Comparison of ENCODE assay signal across 21 cellular contexts in the genomic region with DNA sequence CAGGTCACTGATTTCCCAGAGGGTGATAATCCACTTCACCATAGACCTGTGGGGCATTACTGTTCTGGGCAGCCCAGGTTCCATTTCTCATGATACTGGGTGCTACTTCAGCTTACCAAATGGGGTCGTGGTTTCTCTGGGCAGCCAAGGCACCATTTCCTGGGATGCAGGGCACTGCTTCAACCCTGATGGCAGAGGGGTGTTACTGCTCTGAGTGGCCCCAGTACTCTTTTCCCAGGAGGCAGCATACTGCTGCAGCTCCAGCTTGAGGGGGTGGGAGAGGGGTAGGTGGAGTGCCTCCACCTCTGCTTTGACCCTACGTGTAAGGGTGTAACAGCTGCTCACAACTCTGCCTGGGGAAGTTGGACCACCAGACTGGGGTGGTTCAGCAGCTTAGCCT. TPM values are rescaled to one million over a fixed set of nuclear protein-coding genes. Genes with fewer than 3 reads are reported as not detected.
A peak's percentile ranks its signal among the peaks of the same experiment; 100 is the strongest.
DNase-seq lines count a peak whose midpoint lies in the region; ATAC-seq, FAIRE-seq and TF ChIP-seq lines count a peak whose summit lies in the region.
"Had no signal": no experiment of that assay in that cellular context is flagged by ENCODE, and none has a peak within 500 bp of the region (broad histone marks: within the 10 kb centered on the region; RNA-seq: fewer than 3 reads in every experiment).

No MANE protein-coding gene starts in this region.

- H3K4me2 ChIP-seq in GM23338: no peak overlapping the region
- H3K4me2 ChIP-seq in smooth muscle cell: no peak overlapping the region
- no peak overlapping the region for H3K4me2 ChIP-seq in neural progenitor cell
- H3K4me2 ChIP-seq: A549 had no signal

- H3K9me3 Mint-ChIP-seq in GM23338 (no peaks in the 10 kb centered on the region), neural progenitor cell (no peaks in the 10 kb centered on the region)
- H3K9me3 Mint-ChIP-seq: CD4-positive, alpha-beta T cell; HFFc6 had no signal

- ATAC-seq in GM23338 (peak; percentile 86), mucosa of descending colon (peak; percentile 10)
- ATAC-seq: HCT116 had no signal

- H3F3A ChIP-seq in GM23338 (replicated peaks; ENCODE audit: low read depth) (no peaks in the 10 kb centered on the region), smooth muscle cell (ENCODE audit: low read depth) (no peaks in the 10 kb centered on the region), neural progenitor cell (ENCODE audit: low read depth) (peaks cover 14% of the 10 kb centered on the region)

- H3K4me1 ChIP-seq in GM23338 (ENCODE audit: insufficient read depth) (no peaks in the 10 kb centered on the region), mucosa of descending colon (ENCODE audit: low read depth) (no peaks in the 10 kb centered on the region), smooth muscle cell (ENCODE audit: low read depth) (no peaks in the 10 kb centered on the region), neural progenitor cell (no peaks in the 10 kb centered on the region)
- H3K4me1 ChIP-seq: A549, Caco-2 had no signal

- no peaks in the 10 kb centered on the region for H3K9me2 ChIP-seq in GM23338 (ENCODE audit: insufficient read depth)

- H3K27me3 Mint-ChIP-seq in GM23338 (ENCODE audit: insufficient read depth, low read depth, poor library complexity): peaks cover 2% of the 10 kb centered on the region
- H3K27me3 Mint-ChIP-seq in neural progenitor cell (ENCODE audit: insufficient read depth, low read depth): no peaks in the 10 kb centered on the region
- H3K27me3 Mint-ChIP-seq: CD4-positive, alpha-beta T cell had no signal

- H3K27ac Mint-ChIP-seq in GM23338 (no peak overlapping the region), neural progenitor cell (no peak overlapping the region)
- H3K27ac Mint-ChIP-seq: CD4-positive, alpha-beta T cell; HFFc6 had no signal

- FAIRE-seq in bronchial epithelial cell (lab: Jason Lieb, UNC): peak; percentile 66
- FAIRE-seq: A549, D721Med, G401.6, GM12891, HTR-8/SVneo had no signal

- H3K4me1 Mint-ChIP-seq in GM23338 (peaks cover 8% of the 10 kb centered on the region; the same call in 2 of the 3 replicates), neural progenitor cell (no peaks in the 10 kb centered on the region)

- intact Hi-C loops in mucosa of descending colon (cut with DNase I, micrococcal nuclease): no loop called here

- H3K79me2 ChIP-seq in GM23338 (replicated peaks; ENCODE audit: insufficient read depth) (0 out of 2 replicates have a peak, but pooled peaks cover 2% of the 10 kb centered on the region), smooth muscle cell (ENCODE audit: low read depth) (no peaks in the 10 kb centered on the region), neural progenitor cell (ENCODE audit: low read depth) (no peaks in the 10 kb centered on the region)

- H3K36me3 Mint-ChIP-seq in GM23338 (ENCODE audit: low read depth) (no peaks in the 10 kb centered on the region), neural progenitor cell (peaks cover 12% of the 10 kb centered on the region)

- DNase-seq in NCI-H82 (lab: John Stamatoyannopoulos, UW): peak; percentile 6
- DNase-seq in NCI-H82 treated with DMSO at 0.1 percent for 48 hours (lab: John Stamatoyannopoulos, UW; ENCODE audit: unreplicated experiment): no peak
- peak; percentile 33 for DNase-seq in GM23338 (ENCODE audit: low spot score)
- no peak for DNase-seq in bronchial epithelial cell (ENCODE audit: low read depth)
- no peak for DNase-seq in mucosa of descending colon
- no peak for DNase-seq in smooth muscle cell (lab: John Stamatoyannopoulos, UW; ENCODE audit: unreplicated experiment)
- DNase-seq in neural progenitor cell (ENCODE audit: low spot score): no peak
- DNase-seq: AML-193; Caco-2; CD4-positive, alpha-beta T cell; GM23248; H7; HFFc6 had no signal

- H4K20me1 ChIP-seq in GM23338 (replicated peaks; ENCODE audit: insufficient read depth): no peaks in the 10 kb centered on the region; the same call in 1 of the 2 replicates
- no peaks in the 10 kb centered on the region for H4K20me1 ChIP-seq in smooth muscle cell (ENCODE audit: low read depth)
- H4K20me1 ChIP-seq in neural progenitor cell (ENCODE audit: low read depth): peaks cover 3% of the 10 kb centered on the region

- H3K36me3 ChIP-seq in GM23338 (ENCODE audit: insufficient read depth) (no peaks in the 10 kb centered on the region), bronchial epithelial cell (ENCODE audit: control insufficient read depth, insufficient read depth, low read length) (peaks cover 3% of the 10 kb centered on the region), mucosa of descending colon (ENCODE audit: low read depth) (no peaks in the 10 kb centered on the region), smooth muscle cell (ENCODE audit: low read depth) (no peaks in the 10 kb centered on the region), neural progenitor cell (peaks cover 2% of the 10 kb centered on the region)

- H3K9ac ChIP-seq in smooth muscle cell (ENCODE audit: low read depth): no peak overlapping the region
- H3K9ac ChIP-seq in neural progenitor cell: no peak overlapping the region
- H3K9ac ChIP-seq: GM23248 had no signal

- TF ChIP-seq CTCF in GM23338 (conservative IDR thresholded peaks at IDR 0.05; ENCODE audit: low read depth in 2 of 2): peak; percentile 31 to 33; a peak in 2 of 4 replicates
- no peak for TF ChIP-seq CTCF in bronchial epithelial cell (IDR thresholded peaks at IDR 0.05; ENCODE audit: insufficient read depth, low read length, severe bottlenecking)
- no peak for TF ChIP-seq CTCF in mucosa of descending colon (IDR thresholded peaks at IDR 0.05)
- no peak for TF ChIP-seq CTCF in smooth muscle cell (IDR thresholded peaks at IDR 0.05; ENCODE audit: borderline replicate concordance, insufficient read depth, poor library complexity, severe bottlenecking)
- no peak for TF ChIP-seq CTCF in neural progenitor cell (IDR thresholded peaks at IDR 0.05)

- WGBS in smooth muscle cell (ENCODE audit: low lambda C conversion rate): 96% methylated on average over 2 of the region's 2 CpGs

- no peak overlapping the region for H3K4me3 Mint-ChIP-seq in GM23338
- H3K4me3 Mint-ChIP-seq in neural progenitor cell: no peak overlapping the region
- H3K4me3 Mint-ChIP-seq: CD4-positive, alpha-beta T cell; HFFc6 had no signal

- H3K27me3 ChIP-seq in GM23338 (ENCODE audit: insufficient read depth) (no peaks in the 10 kb centered on the region), bronchial epithelial cell (ENCODE audit: control insufficient read depth, insufficient read depth, low read length) (no peaks in the 10 kb centered on the region), smooth muscle cell (ENCODE audit: low read depth) (no peaks in the 10 kb centered on the region), neural progenitor cell (no peaks in the 10 kb centered on the region)

- H3K27ac ChIP-seq in GM23338 (ENCODE audit: low read depth): no peak overlapping the region
- no peak overlapping the region for H3K27ac ChIP-seq in smooth muscle cell (ENCODE audit: low read depth)
- no peak overlapping the region for H3K27ac ChIP-seq in neural progenitor cell
- H3K27ac ChIP-seq: 22Rv1, A549, C4-2B, GM23248 had no signal

- H2AFZ ChIP-seq in GM23338: no peak overlapping the region
- H2AFZ ChIP-seq in smooth muscle cell (ENCODE audit: low read depth): no peak overlapping the region
- H2AFZ ChIP-seq in neural progenitor cell (replicated peaks): no peak overlapping the region
- H2AFZ ChIP-seq: GM23248 had no signal

- H3K4me3 ChIP-seq in GM23338 (no peak overlapping the region), bronchial epithelial cell (ENCODE audit: low read depth, low read length) (no peak overlapping the region), mucosa of descending colon (no peak overlapping the region), smooth muscle cell (no peak overlapping the region), neural progenitor cell (no peak overlapping the region)
- H3K4me3 ChIP-seq: A549, GM23248 had no signal

- H3K9me3 ChIP-seq in mucosa of descending colon (no peaks in the 10 kb centered on the region), smooth muscle cell (replicated peaks; ENCODE audit: low read depth) (no peaks in the 10 kb centered on the region), neural progenitor cell (ENCODE audit: low read depth) (no peaks in the 10 kb centered on the region)
- H3K9me3 ChIP-seq: A549, Caco-2 had no signal

TF ChIP-seq in GM23338, 12 proteins besides CTCF, POLR2A, EP300 and RAD21 (continues in another document):
- TF ChIP-seq EZH2phosphoT487 (IDR thresholded peaks at IDR 0.05; ENCODE audit: unreplicated experiment): no peak
- no peak for TF ChIP-seq EZH2 (IDR thresholded peaks at IDR 0.05; ENCODE audit: low read depth, unreplicated experiment)
- no peak for TF ChIP-seq STAT1 (IDR thresholded peaks at IDR 0.05; ENCODE audit: unreplicated experiment)
- TF ChIP-seq NANOG (IDR thresholded peaks at IDR 0.05; ENCODE audit: borderline replicate concordance): no peak
- TF ChIP-seq, protein P1, sequence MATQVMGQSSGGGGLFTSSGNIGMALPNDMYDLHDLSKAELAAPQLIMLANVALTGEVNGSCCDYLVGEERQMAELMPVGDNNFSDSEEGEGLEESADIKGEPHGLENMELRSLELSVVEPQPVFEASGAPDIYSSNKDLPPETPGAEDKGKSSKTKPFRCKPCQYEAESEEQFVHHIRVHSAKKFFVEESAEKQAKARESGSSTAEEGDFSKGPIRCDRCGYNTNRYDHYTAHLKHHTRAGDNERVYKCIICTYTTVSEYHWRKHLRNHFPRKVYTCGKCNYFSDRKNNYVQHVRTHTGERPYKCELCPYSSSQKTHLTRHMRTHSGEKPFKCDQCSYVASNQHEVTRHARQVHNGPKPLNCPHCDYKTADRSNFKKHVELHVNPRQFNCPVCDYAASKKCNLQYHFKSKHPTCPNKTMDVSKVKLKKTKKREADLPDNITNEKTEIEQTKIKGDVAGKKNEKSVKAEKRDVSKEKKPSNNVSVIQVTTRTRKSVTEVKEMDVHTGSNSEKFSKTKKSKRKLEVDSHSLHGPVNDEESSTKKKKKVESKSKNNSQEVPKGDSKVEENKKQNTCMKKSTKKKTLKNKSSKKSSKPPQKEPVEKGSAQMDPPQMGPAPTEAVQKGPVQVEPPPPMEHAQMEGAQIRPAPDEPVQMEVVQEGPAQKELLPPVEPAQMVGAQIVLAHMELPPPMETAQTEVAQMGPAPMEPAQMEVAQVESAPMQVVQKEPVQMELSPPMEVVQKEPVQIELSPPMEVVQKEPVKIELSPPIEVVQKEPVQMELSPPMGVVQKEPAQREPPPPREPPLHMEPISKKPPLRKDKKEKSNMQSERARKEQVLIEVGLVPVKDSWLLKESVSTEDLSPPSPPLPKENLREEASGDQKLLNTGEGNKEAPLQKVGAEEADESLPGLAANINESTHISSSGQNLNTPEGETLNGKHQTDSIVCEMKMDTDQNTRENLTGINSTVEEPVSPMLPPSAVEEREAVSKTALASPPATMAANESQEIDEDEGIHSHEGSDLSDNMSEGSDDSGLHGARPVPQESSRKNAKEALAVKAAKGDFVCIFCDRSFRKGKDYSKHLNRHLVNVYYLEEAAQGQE (IDR thresholded peaks at IDR 0.05; ENCODE audit: unreplicated experiment): no peak

RNA-seq across cellular contexts. Expression of a gene that starts 51.1 kb away (rescaled TPM):
- 31.8 and 35.0 TPM in 2 replicates for total RNA-seq in GM23338 (2014; rRNA removed; shearing (Covaris generic))
- polyA plus RNA-seq in GM23338 (2016; fragmentation: Nextera tagmentation; extraction: Ambion mirVana): 19.0 and 19.1 TPM in 2 replicates
- total RNA-seq in bronchial epithelial cell: 26.9 and 31.6 TPM in 2 replicates
- total RNA-seq in mucosa of descending colon: 10 to 100 TPM; 11.6 to 12.7 (median 11.8) TPM
- 11.9 and 13.4 TPM in 2 replicates for total RNA-seq in smooth muscle cell
- polyA plus RNA-seq in smooth muscle cell: 8.1 and 8.8 TPM in 2 replicates
- total RNA-seq in neural progenitor cell (ENCODE audit: low replicate concordance): 30.7 and 39.6 TPM in 2 replicates

Comparison
In these comparisons a context has a peak if more than half of its experiments do, and no peak if none do; other contexts are left out.
1. DNase-seq: peak in NCI-H82 (single experiment) and GM23338 (single experiment); none in NCI-H82 treated with DMSO at 0.1 percent for 48 hours (single experiment), bronchial epithelial cell (single experiment), mucosa of descending colon (0 of 3), smooth muscle cell (single experiment) and neural progenitor cell (single experiment).
2. CTCF ChIP-seq: peak in GM23338 (2 of 2); none in bronchial epithelial cell (single experiment), mucosa of descending colon (single experiment), smooth muscle cell (single experiment) and neural progenitor cell (single experiment).